Comparison of ENCODE assay signal across 12 cellular contexts in the genomic region with DNA sequence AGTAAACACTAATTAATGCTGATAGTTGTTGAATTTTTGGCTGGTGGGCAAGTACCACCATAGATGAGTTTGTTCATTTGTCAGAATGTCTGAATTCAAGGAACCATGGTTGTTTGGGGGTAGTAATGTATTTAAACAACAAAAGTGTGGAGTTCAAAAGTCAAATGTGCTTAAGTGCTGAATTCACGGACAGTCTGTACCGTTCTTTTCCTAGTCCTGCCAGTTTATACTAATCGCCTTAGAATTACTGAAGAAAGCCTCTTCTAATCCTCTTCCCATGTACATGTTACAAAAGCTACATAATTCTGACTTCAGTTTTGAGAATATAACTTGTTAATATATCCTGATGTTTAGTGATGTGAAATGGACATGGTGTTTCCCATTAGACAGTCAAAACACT. TPM values are rescaled to one million over a fixed set of nuclear protein-coding genes. Genes with fewer than 3 reads are reported as not detected.
A peak's percentile ranks its signal among the peaks of the same experiment; 100 is the strongest.
DNase-seq lines count a peak whose midpoint lies in the region; ATAC-seq and TF ChIP-seq lines count a peak whose summit lies in the region.
"Had no signal": no experiment of that assay in that cellular context is flagged by ENCODE, and none has a peak within 500 bp of the region (broad histone marks: within the 10 kb centered on the region; RNA-seq: fewer than 3 reads in every experiment).

No MANE protein-coding gene starts in this region.

- no peak overlapping the region for H2BK12ac ChIP-seq in trophoblast cell (ENCODE audit: low read length)

- peak overlapping the region; percentile 35; the same call in 1 of the 2 replicates for H3K23ac ChIP-seq in IMR-90 (ENCODE audit: low read depth, low read length)
- H3K23ac ChIP-seq in trophoblast cell (ENCODE audit: low read length): no peak overlapping the region

- POLR2A ChIA-PET in activated CD4-positive, alpha-beta memory T cell treated with anti-CD3 and anti-CD28 coated beads for 36 hours (lab: Charles Lee): interaction anchor here (3.9 to 5.1 kb wide), 3 partner anchors 8 to 25 kb away, joined by 24 to 60 read pairs (median 30); partner anchors contain the start of gene TRAFD1
- POLR2A ChIA-PET in activated CD4-positive, alpha-beta memory T cell treated with anti-CD3 and anti-CD28 coated beads, Interleukin-2, amount 10 ng/mL, durations not matched to agents 7 days and 5 days (lab: Charles Lee): interaction anchor here (1.9 to 13.5 kb wide), 3 partner anchors 9 to 92 kb away, joined by 7 to 343 read pairs (median 42); partner anchors contain the start of genes ERP29, TMEM116 and TRAFD1
- POLR2A ChIA-PET in IMR-90 (lab: Charles Lee; ENCODE audit: unreplicated experiment): interaction anchor here (0.8 kb wide), 1 partner anchor 10 kb away, joined by 4 read pairs; no protein-coding TSS in a partner anchor
- POLR2A ChIA-PET in activated naive CD8-positive, alpha-beta T cell treated with anti-CD3 and anti-CD28 coated beads, Interleukin-2, amount 10 ng/mL, durations not matched to agents 7 days and 5 days (lab: Charles Lee): interaction anchor here (0.7 to 1.3 kb wide), 2 partner anchors 19 to 161 kb away, joined by 3 to 8 read pairs; partner anchors contain the start of gene TRAFD1

- no peak for DNase-seq in activated CD4-positive, alpha-beta memory T cell treated with anti-CD3 and anti-CD28 coated beads for 36 hours
- no peak for DNase-seq in activated CD4-positive, alpha-beta memory T cell treated with anti-CD3 and anti-CD28 coated beads, Interleukin-2, amount 10 ng/mL, durations not matched to agents 7 days and 5 days
- DNase-seq in IMR-90 (no peak), trophoblast cell (no peak), kidney tubule cell (ENCODE audit: low spot score) (no peak), H4 (ENCODE audit: low spot score) (no peak)
- no peak for DNase-seq in activated naive CD8-positive, alpha-beta T cell treated with anti-CD3 and anti-CD28 coated beads, Interleukin-2, amount 10 ng/mL, durations not matched to agents 7 days and 5 days
- DNase-seq: activated CD8-positive, alpha-beta memory T cell treated with anti-CD3 and anti-CD28 coated beads, Interleukin-2, amount 50 U/mL, for 4 hours; COR-L47; NCI-H1092; stimulated activated CD4-positive, alpha-beta T cell treated with anti-CD3 and anti-CD28 coated beads, Interleukin-4, amount 100 ng/mL, for 24 hours had no signal

- H3K79me1 ChIP-seq in IMR-90 (ENCODE audit: low read depth in 1 of 2, low read length in 2 of 2): peaks cover 3 to 33% of the 10 kb centered on the region in 2 experiments
- peaks cover 11% of the 10 kb centered on the region for H3K79me1 ChIP-seq in trophoblast cell (ENCODE audit: low read length)

- no peak overlapping the region for H2BK20ac ChIP-seq in IMR-90 (ENCODE audit: low read depth, low read length)

- CTCF ChIA-PET in activated CD4-positive, alpha-beta memory T cell treated with anti-CD3 and anti-CD28 coated beads for 36 hours (lab: Charles Lee): interaction anchor here (0.9 kb wide), 1 partner anchor 175 kb away, joined by 4 read pairs; no protein-coding TSS in a partner anchor
- CTCF ChIA-PET in activated CD4-positive, alpha-beta memory T cell treated with anti-CD3 and anti-CD28 coated beads, Interleukin-2, amount 10 ng/mL, durations not matched to agents 7 days and 5 days (lab: Charles Lee): interaction anchor here (1.2 to 2.4 kb wide), 4 partner anchors 8 to 281 kb away, joined by 3 to 11 read pairs (median 4); no protein-coding TSS in a partner anchor
- CTCF ChIA-PET in IMR-90 (lab: Yijun Ruan, JAX): interaction anchor here (1.2 kb wide), 1 partner anchor 8 kb away, joined by 4 read pairs; no protein-coding TSS in a partner anchor

- peaks cover 16% of the 10 kb centered on the region for H3K9me1 ChIP-seq in IMR-90 (ENCODE audit: insufficient read depth, low read length)

- intact Hi-C loops in activated CD4-positive, alpha-beta memory T cell treated with anti-CD3 and anti-CD28 coated beads for 36 hours (cut with micrococcal nuclease): no loop called here
- intact Hi-C loops in IMR-90 (cut with micrococcal nuclease): loop anchor here (10.0 kb wide), 1 partner anchor 279 kb away; the partner anchor contains the start of gene HECTD4

- peaks cover 52% of the 10 kb centered on the region for H3K4me1 Mint-ChIP-seq in activated CD4-positive, alpha-beta memory T cell treated with anti-CD3 and anti-CD28 coated beads for 36 hours (ENCODE audit: low read depth)
- H3K4me1 Mint-ChIP-seq in activated CD4-positive, alpha-beta memory T cell treated with anti-CD3 and anti-CD28 coated beads, Interleukin-2, amount 10 ng/mL, durations not matched to agents 7 days and 5 days: peaks cover 54% of the 10 kb centered on the region
- peaks cover 41% of the 10 kb centered on the region for H3K4me1 Mint-ChIP-seq in activated naive CD8-positive, alpha-beta T cell treated with anti-CD3 and anti-CD28 coated beads, Interleukin-2, amount 10 ng/mL, durations not matched to agents 7 days and 5 days

- TF ChIP-seq CTCF in IMR-90 (conservative IDR thresholded peaks at IDR 0.05; ENCODE audit: low read depth, low read length): no peak

- no peak overlapping the region for H2AK9ac ChIP-seq in IMR-90 (replicated peaks; ENCODE audit: low read depth, low read length, poor library complexity)

- TF ChIP-seq RAD21 in IMR-90 (IDR thresholded peaks at IDR 0.05; ENCODE audit: low read length): no peak

- peak overlapping the region; percentile 27 for H2AK5ac ChIP-seq in IMR-90 (ENCODE audit: low read depth, low read length)
- no peak overlapping the region for H2AK5ac ChIP-seq in trophoblast cell (ENCODE audit: low read length)

- BruUV-seq in IMR-90 (replicated peaks; lab: Mats Ljungman, UMichigan): TSS peak; percentile 24

- H3K4me3 Mint-ChIP-seq in activated CD4-positive, alpha-beta memory T cell treated with anti-CD3 and anti-CD28 coated beads for 36 hours: no peak overlapping the region
- no peak overlapping the region for H3K4me3 Mint-ChIP-seq in activated CD4-positive, alpha-beta memory T cell treated with anti-CD3 and anti-CD28 coated beads, Interleukin-2, amount 10 ng/mL, durations not matched to agents 7 days and 5 days
- no peak overlapping the region for H3K4me3 Mint-ChIP-seq in activated naive CD8-positive, alpha-beta T cell treated with anti-CD3 and anti-CD28 coated beads, Interleukin-2, amount 10 ng/mL, durations not matched to agents 7 days and 5 days

- no peak overlapping the region for H4K5ac ChIP-seq in IMR-90 (ENCODE audit: low read depth, low read length)

- no peak overlapping the region for H3K56ac ChIP-seq in IMR-90 (ENCODE audit: extremely low read depth, insufficient read depth, low read length)

- peaks cover 32% of the 10 kb centered on the region for H4K20me1 ChIP-seq in IMR-90 (ENCODE audit: insufficient read depth, low read length)

- H4K8ac ChIP-seq in IMR-90 (ENCODE audit: low read depth in 2 of 2, low read length in 2 of 2) (peak overlapping the region in 1 of 2 experiments; percentile 8; a peak in 2 of 4 replicates), trophoblast cell (ENCODE audit: low read depth, low read length) (no peak overlapping the region)

- H3K79me2 ChIP-seq in trophoblast cell (ENCODE audit: control insufficient read depth, insufficient read depth, low read length, poor library complexity): peaks cover 22% of the 10 kb centered on the region

- H3K4ac ChIP-seq in IMR-90 (ENCODE audit: low read depth, low read length) (peak overlapping the region; percentile 3; the same call in 1 of the 2 replicates), trophoblast cell (ENCODE audit: low read depth, low read length) (peak overlapping the region; percentile 47)

- 0 out of 3 replicates have a peak overlapping the region, but pooled peaks have one; percentile 2 for H2BK15ac ChIP-seq in IMR-90 (ENCODE audit: low read depth, low read length)

- WGBS in IMR-90 (ENCODE audit: extremely low coverage in 2 of 2, insufficient read length in 1 of 2), 2 experiments: no CpG with 5 or more reads among the region's 3 CpGs
- WGBS in trophoblast cell (ENCODE audit: extremely low coverage, insufficient coverage, insufficient read length): no CpG with 5 or more reads among the region's 3 CpGs

- H2BK5ac ChIP-seq in IMR-90 (ENCODE audit: low read depth, low read length, poor library complexity, severe bottlenecking): peak overlapping the region; percentile 43
- no peak overlapping the region for H2BK5ac ChIP-seq in trophoblast cell (ENCODE audit: low read depth, low read length, poor library complexity)

- H3K9ac ChIP-seq in IMR-90 (ENCODE audit: low read depth, low read length): no peak overlapping the region
- H3K9ac ChIP-seq in trophoblast cell (ENCODE audit: low read length): no peak overlapping the region

- H3K27ac Mint-ChIP-seq in activated CD4-positive, alpha-beta memory T cell treated with anti-CD3 and anti-CD28 coated beads for 36 hours: peak overlapping the region; percentile 24
- no peak overlapping the region for H3K27ac Mint-ChIP-seq in activated CD4-positive, alpha-beta memory T cell treated with anti-CD3 and anti-CD28 coated beads, Interleukin-2, amount 10 ng/mL, durations not matched to agents 7 days and 5 days
- H3K27ac Mint-ChIP-seq in activated naive CD8-positive, alpha-beta T cell treated with anti-CD3 and anti-CD28 coated beads, Interleukin-2, amount 10 ng/mL, durations not matched to agents 7 days and 5 days: peak overlapping the region; percentile 18

- H4K91ac ChIP-seq in IMR-90 (ENCODE audit: insufficient read depth, low read depth, low read length): no peak overlapping the region
- H4K91ac ChIP-seq in trophoblast cell (ENCODE audit: low read depth, low read length): no peak overlapping the region

- H3K9me3 ChIP-seq in IMR-90 (ENCODE audit: control insufficient read depth, insufficient read depth, low read length) (no peaks in the 10 kb centered on the region), trophoblast cell (ENCODE audit: insufficient read depth, low read depth, low read length) (no peaks in the 10 kb centered on the region)

- H3K4me1 ChIP-seq in IMR-90 (ENCODE audit: control insufficient read depth, insufficient read depth, low read length) (peaks cover 13% of the 10 kb centered on the region), trophoblast cell (ENCODE audit: control insufficient read depth in 1 of 2, insufficient read depth in 2 of 2, low read length in 2 of 2) (no peaks in the 10 kb centered on the region)

- H3K18ac ChIP-seq in IMR-90 (ENCODE audit: low read depth, low read length): no peak overlapping the region; the same call in 1 of the 2 replicates
- no peak overlapping the region for H3K18ac ChIP-seq in trophoblast cell (ENCODE audit: low read length)

- H2AFZ ChIP-seq in IMR-90 (replicated peaks; ENCODE audit: low read length, poor library complexity) (no peak overlapping the region), trophoblast cell (ENCODE audit: insufficient read depth, low read length, poor library complexity) (no peak overlapping the region)

- H4K12ac ChIP-seq in trophoblast cell (ENCODE audit: low read depth, low read length): no peak overlapping the region

- no peak overlapping the region for H3K4me3 ChIP-seq in IMR-90 (ENCODE audit: insufficient read depth, low read depth, low read length)
- H3K4me3 ChIP-seq in trophoblast cell (ENCODE audit: low read depth, low read length): no peak overlapping the region

- no peak for TF ChIP-seq POLR2A in IMR-90 (IDR thresholded peaks at IDR 0.05; ENCODE audit: low read depth, low read length)

- no peaks in the 10 kb centered on the region for H3K27me3 ChIP-seq in IMR-90 (ENCODE audit: control insufficient read depth, insufficient read depth, low read length)
- H3K27me3 ChIP-seq in trophoblast cell (ENCODE audit: insufficient read depth, low read length): no peaks in the 10 kb centered on the region

- H3K36me3 ChIP-seq in IMR-90 (ENCODE audit: control insufficient read depth, insufficient read depth, low read length) (peaks cover 3% of the 10 kb centered on the region), trophoblast cell (ENCODE audit: control insufficient read depth in 1 of 2, insufficient read depth in 2 of 2, low read length in 2 of 2) (peaks cover 1 to 3% of the 10 kb centered on the region in 2 experiments)

- ATAC-seq in IMR-90 (ENCODE audit: low read depth) (no peak), GM21723 (IDR thresholded peaks at IDR 0.05; ENCODE audit: unreplicated experiment) (no peak)
- ATAC-seq in activated naive CD8-positive, alpha-beta T cell treated with anti-CD3 and anti-CD28 coated beads, Interleukin-2, amount 10 ng/mL, durations not matched to agents 7 days and 5 days (ENCODE audit: low read depth): no peak

- H3K27ac ChIP-seq in IMR-90 (ENCODE audit: insufficient read depth, low read length) (no peak overlapping the region), trophoblast cell (ENCODE audit: low read depth, low read length) (no peak overlapping the region)

- H3K27me3 Mint-ChIP-seq in activated CD4-positive, alpha-beta memory T cell treated with anti-CD3 and anti-CD28 coated beads for 36 hours: no peaks in the 10 kb centered on the region
- H3K27me3 Mint-ChIP-seq in activated CD4-positive, alpha-beta memory T cell treated with anti-CD3 and anti-CD28 coated beads, Interleukin-2, amount 10 ng/mL, durations not matched to agents 7 days and 5 days: no peaks in the 10 kb centered on the region
- no peaks in the 10 kb centered on the region for H3K27me3 Mint-ChIP-seq in activated naive CD8-positive, alpha-beta T cell treated with anti-CD3 and anti-CD28 coated beads, Interleukin-2, amount 10 ng/mL, durations not matched to agents 7 days and 5 days

- in situ Hi-C loops in IMR-90 (cut with MboI; ENCODE audit: low sequenced_read_pairs): no loop called here

- no peaks in the 10 kb centered on the region for H3K9me3 Mint-ChIP-seq in activated CD4-positive, alpha-beta memory T cell treated with anti-CD3 and anti-CD28 coated beads for 36 hours
- no peaks in the 10 kb centered on the region for H3K9me3 Mint-ChIP-seq in activated CD4-positive, alpha-beta memory T cell treated with anti-CD3 and anti-CD28 coated beads, Interleukin-2, amount 10 ng/mL, durations not matched to agents 7 days and 5 days
- no peaks in the 10 kb centered on the region for H3K9me3 Mint-ChIP-seq in activated naive CD8-positive, alpha-beta T cell treated with anti-CD3 and anti-CD28 coated beads, Interleukin-2, amount 10 ng/mL, durations not matched to agents 7 days and 5 days

- peak overlapping the region; percentile 23; the same call in 1 of the 2 replicates for H3K4me2 ChIP-seq in IMR-90 (ENCODE audit: low read depth, low read length)
- no peak overlapping the region for H3K4me2 ChIP-seq in trophoblast cell (ENCODE audit: low read length)

- H2BK120ac ChIP-seq in IMR-90 (ENCODE audit: low read depth, low read length): peak overlapping the region; percentile 53; the same call in 1 of the 2 replicates
- H2BK120ac ChIP-seq in trophoblast cell (ENCODE audit: insufficient read depth, low read length, poor library complexity): no peak overlapping the region

- peak overlapping the region; percentile 17; the same call in 1 of the 2 replicates for H3K14ac ChIP-seq in IMR-90 (replicated peaks; ENCODE audit: low read depth, low read length)
- H3K14ac ChIP-seq in trophoblast cell (ENCODE audit: low read length): no peak overlapping the region

- dilution Hi-C loops in IMR-90 (cut with HindIII; ENCODE audit: low sequenced_read_pairs, unreplicated experiment): no loop called here

- H3K36me3 Mint-ChIP-seq in activated CD4-positive, alpha-beta memory T cell treated with anti-CD3 and anti-CD28 coated beads for 36 hours: peaks cover 30% of the 10 kb centered on the region
- peaks cover 29% of the 10 kb centered on the region for H3K36me3 Mint-ChIP-seq in activated CD4-positive, alpha-beta memory T cell treated with anti-CD3 and anti-CD28 coated beads, Interleukin-2, amount 10 ng/mL, durations not matched to agents 7 days and 5 days (ENCODE audit: low read depth)
- peaks cover 8% of the 10 kb centered on the region for H3K36me3 Mint-ChIP-seq in activated naive CD8-positive, alpha-beta T cell treated with anti-CD3 and anti-CD28 coated beads, Interleukin-2, amount 10 ng/mL, durations not matched to agents 7 days and 5 days

RNA-seq across cellular contexts. Expression of gene NAA25, which starts 2.7 kb away (rescaled TPM):
- 10 to 100 TPM; 41.7 to 43.3 TPM for total RNA-seq in activated CD4-positive, alpha-beta memory T cell treated with anti-CD3 and anti-CD28 coated beads for 36 hours
- 10 to 100 TPM; 24.2 to 25.0 TPM for total RNA-seq in activated CD4-positive, alpha-beta memory T cell treated with anti-CD3 and anti-CD28 coated beads, Interleukin-2, amount 10 ng/mL, durations not matched to agents 7 days and 5 days
- 25.5 and 28.3 TPM in 2 replicates for total RNA-seq in IMR-90 (2012; rRNA removed)
- 7.3 and 10.3 TPM in 2 replicates for polyA plus RNA-seq in IMR-90 (2012; rRNA removed)
- 0.95 and 1.2 TPM in 2 replicates for polyA plus RNA-seq in IMR-90 (2012; cell fraction: cytosol; rRNA removed)
- polyA plus RNA-seq in IMR-90 (2012; cell fraction: nucleus; rRNA removed; ENCODE audit: low replicate concordance): 3.6 and 17.7 TPM in 2 replicates
- 10 to 100 TPM; 26.0 to 28.5 TPM for total RNA-seq in activated naive CD8-positive, alpha-beta T cell treated with anti-CD3 and anti-CD28 coated beads, Interleukin-2, amount 10 ng/mL, durations not matched to agents 7 days and 5 days
- polyA plus RNA-seq in trophoblast cell (2013): 17.0 and 19.3 TPM in 2 replicates
- 14.1 and 35.8 TPM in 2 replicates for total RNA-seq in H4 (2014; rRNA removed; shearing (Covaris generic))

RNA-seq across cellular contexts. Expression of gene TRAFD1, which starts 19.5 kb away (rescaled TPM):
- total RNA-seq in activated CD4-positive, alpha-beta memory T cell treated with anti-CD3 and anti-CD28 coated beads for 36 hours: 10 to 100 TPM; 56.4 to 61.8 TPM
- 10 to 100 TPM; 74.8 to 75.5 TPM for total RNA-seq in activated CD4-positive, alpha-beta memory T cell treated with anti-CD3 and anti-CD28 coated beads, Interleukin-2, amount 10 ng/mL, durations not matched to agents 7 days and 5 days
- total RNA-seq in IMR-90 (2012; rRNA removed): 69.7 and 70.4 TPM in 2 replicates
- 34.7 and 41.3 TPM in 2 replicates for polyA plus RNA-seq in IMR-90 (2012; rRNA removed)
- polyA plus RNA-seq in IMR-90 (2012; cell fraction: cytosol; rRNA removed): 20.0 and 24.0 TPM in 2 replicates
- polyA plus RNA-seq in IMR-90 (2012; cell fraction: nucleus; rRNA removed; ENCODE audit: low replicate concordance): 16.7 and 36.6 TPM in 2 replicates
- total RNA-seq in activated naive CD8-positive, alpha-beta T cell treated with anti-CD3 and anti-CD28 coated beads, Interleukin-2, amount 10 ng/mL, durations not matched to agents 7 days and 5 days: 10 to 100 TPM; 69.7 to 70.3 TPM
- polyA plus RNA-seq in trophoblast cell (2013): 15.0 and 16.1 TPM in 2 replicates
- 23.3 and 34.7 TPM in 2 replicates for total RNA-seq in H4 (2014; rRNA removed; shearing (Covaris generic))
